Comparison of ENCODE assay signal across 23 cellular contexts in the genomic region with DNA sequence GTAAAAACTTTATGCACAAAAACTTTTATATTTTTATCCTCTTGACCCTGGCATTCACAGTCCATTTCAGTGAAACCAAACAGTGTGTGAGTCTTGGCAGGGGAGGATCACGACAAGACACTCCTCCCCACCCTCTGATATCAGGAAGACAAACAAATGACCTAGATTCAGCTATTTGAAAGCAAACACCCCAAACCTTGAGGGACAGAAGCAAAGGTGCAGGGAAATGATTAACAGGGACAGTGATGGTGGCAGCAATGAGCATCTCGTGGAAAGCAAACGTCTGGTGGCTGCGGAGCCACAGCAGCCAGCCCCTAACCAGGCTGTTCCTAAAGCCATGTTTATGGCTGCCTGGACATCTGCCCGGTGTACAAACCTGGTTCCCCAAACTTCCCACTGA.
"Had no signal": no experiment of that assay in that cellular context is flagged by ENCODE, and none has a peak within 500 bp of the region (broad histone marks: within the 10 kb centered on the region; RNA-seq: fewer than 3 reads in every experiment).

No MANE protein-coding gene starts in this region.

- H3K36me3 ChIP-seq: esophagus muscularis mucosa, gastrocnemius medialis, pancreas, suprapubic skin, thyroid gland, upper lobe of right lung, vagina had no signal

- H3K27ac ChIP-seq: epithelial cell of prostate, esophagus muscularis mucosa, gastrocnemius medialis, pancreas, suprapubic skin, thyroid gland, upper lobe of right lung, vagina had no signal

- H3K9me3 Mint-ChIP-seq: dendritic cell treated with granulocyte-macrophage colony-stimulating factor and Interleukin-4, amounts not matched to agents 40 ng/mL and 50 ng/mL, for 4 days; effector memory CD8-positive, alpha-beta T cell; immature natural killer cell; naive thymus-derived CD4-positive, alpha-beta T cell had no signal

- H3K4me2 ChIP-seq: smooth muscle cell had no signal

- H3K4me3 ChIP-seq: esophagus muscularis mucosa, gastrocnemius medialis, lung, pancreas, smooth muscle cell, suprapubic skin, thyroid gland, upper lobe of right lung, vagina had no signal

- DNase-seq: effector memory CD8-positive, alpha-beta T cell; gastrocnemius medialis; immature natural killer cell; left cardiac atrium; left ventricle myocardium superior; mesenchymal stem cell; midbrain; naive thymus-derived CD4-positive, alpha-beta T cell; nucleus accumbens; pancreas; right cardiac atrium; stimulated activated CD4-positive, alpha-beta T cell treated with anti-CD3 and anti-CD28 coated beads, Interleukin-2, amount 100 ng/mL, for 48 hours; stimulated activated naive CD4-positive, alpha-beta T cell treated with Interleukin-2 at 50 U/mL for 16 hours; thyroid gland; upper lobe of right lung had no signal

- H3K27me3 Mint-ChIP-seq: dendritic cell treated with granulocyte-macrophage colony-stimulating factor and Interleukin-4, amounts not matched to agents 40 ng/mL and 50 ng/mL, for 4 days; effector memory CD8-positive, alpha-beta T cell; progenitor cell of endocrine pancreas had no signal

- H3K9me3 ChIP-seq: esophagus muscularis mucosa, gastrocnemius medialis, pancreas, suprapubic skin, thyroid gland, upper lobe of right lung, vagina had no signal

- H3K4me1 Mint-ChIP-seq: naive thymus-derived CD4-positive, alpha-beta T cell had no signal

- H3K27me3 ChIP-seq: esophagus muscularis mucosa, gastrocnemius medialis, pancreas, suprapubic skin, thyroid gland, upper lobe of right lung, vagina had no signal

- H3K36me3 Mint-ChIP-seq: naive thymus-derived CD4-positive, alpha-beta T cell had no signal

- H3K27ac Mint-ChIP-seq: dendritic cell treated with granulocyte-macrophage colony-stimulating factor and Interleukin-4, amounts not matched to agents 40 ng/mL and 50 ng/mL, for 4 days; immature natural killer cell; naive thymus-derived CD4-positive, alpha-beta T cell; progenitor cell of endocrine pancreas had no signal

- H3K4me1 ChIP-seq: esophagus muscularis mucosa, gastrocnemius medialis, pancreas, suprapubic skin, thyroid gland, upper lobe of right lung, vagina had no signal

- H3K4me3 Mint-ChIP-seq: dendritic cell treated with granulocyte-macrophage colony-stimulating factor and Interleukin-4, amounts not matched to agents 40 ng/mL and 50 ng/mL, for 4 days; effector memory CD8-positive, alpha-beta T cell; immature natural killer cell; naive thymus-derived CD4-positive, alpha-beta T cell had no signal

- ATAC-seq: effector memory CD8-positive, alpha-beta T cell; gastrocnemius medialis; left cardiac atrium; left ventricle myocardium superior; naive thymus-derived CD4-positive, alpha-beta T cell; pancreas; right cardiac atrium; upper lobe of right lung had no signal
